ENCODE assay signal across 22 cellular contexts in genomic region chr1:176815621-176816020, GRCh38.
A peak's percentile ranks its signal among the peaks of the same experiment; 100 is the strongest.
DNase-seq lines count a peak whose midpoint lies in the region; ATAC-seq, FAIRE-seq and TF ChIP-seq lines count a peak whose summit lies in the region.
"Had no signal": no experiment of that assay in that cellular context is flagged by ENCODE, and none has a peak within 500 bp of the region (broad histone marks: within the 10 kb centered on the region; RNA-seq: fewer than 3 reads in every experiment).

No MANE protein-coding gene starts in this region.

- POLR2A ChIA-PET in H1 (lab: Charles Lee; ENCODE audit: partially characterized antibody) = no interaction called here
- POLR2A ChIA-PET in CD8-positive, alpha-beta T cell (lab: Charles Lee) = no interaction called here

- H4K20me1 ChIP-seq in GM23338 (replicated peaks; ENCODE audit: insufficient read depth) = no peaks in the 10 kb centered on the region
- H4K20me1 ChIP-seq in H1 (replicated peaks in 1 of 2; ENCODE audit: control insufficient read depth in 1 of 2, insufficient read depth in 2 of 2, low read length in 2 of 2) = no peaks in the 10 kb centered on the region
- H4K20me1 ChIP-seq: BLaER1 had no signal

- DNase-seq in GM23338 (ENCODE audit: low spot score) = peak; percentile 42
- DNase-seq in H1 (ENCODE audit: low read depth in 1 of 2, low spot score in 2 of 2) = no peak
- peak; percentile 33 for DNase-seq in iPS DF 19.7 (ENCODE audit: low read depth, low spot score)
- DNase-seq in mesendoderm = peak; percentile 87
- no peak for DNase-seq in CD8-positive, alpha-beta T cell
- no peak for DNase-seq in NCI-H526 (lab: John Stamatoyannopoulos, UW)
- no peak for DNase-seq in NCI-H2029 (lab: John Stamatoyannopoulos, UW)
- no peak for DNase-seq in NCI-H187 treated with DMSO at 0.1 percent for 48 hours (lab: John Stamatoyannopoulos, UW)
- DNase-seq: CD4-positive, CD25-positive, alpha-beta regulatory T cell; CD8-positive, alpha-beta memory T cell; DMS 273 treated with DMSO at 0.1 percent for 48 hours; DMS79; EL; GDM1; HFFc6 had no signal

- no peaks in the 10 kb centered on the region for H3F3A ChIP-seq in GM23338 (replicated peaks; ENCODE audit: low read depth)

- H3K79me2 ChIP-seq in GM23338 (replicated peaks; ENCODE audit: insufficient read depth) (no peaks in the 10 kb centered on the region), H1 (ENCODE audit: control insufficient read depth in 1 of 2, insufficient read depth in 2 of 2, low read length in 2 of 2) (no peaks in the 10 kb centered on the region), mesendoderm (ENCODE audit: control insufficient read depth, insufficient read depth, low read length) (no peaks in the 10 kb centered on the region)

- TF ChIP-seq CTCF in GM23338 (conservative IDR thresholded peaks at IDR 0.05; ENCODE audit: low read depth in 2 of 2) (no peak), H1 (IDR thresholded peaks at IDR 0.05; ENCODE audit: control extremely low read depth in 1 of 3, insufficient read depth in 1 of 3, low read depth in 1 of 3, low read length in 3 of 3) (no peak)
- no peak for TF ChIP-seq CTCF in CD8-positive, alpha-beta T cell (IDR thresholded peaks at IDR 0.05)

- no peak for ATAC-seq in GM23338
- ATAC-seq in CD8-positive, alpha-beta T cell = no peak
- ATAC-seq: GM12878 had no signal

- H3K18ac ChIP-seq in H1 (ENCODE audit: extremely low read depth, low read length) (no peak overlapping the region), mesendoderm (ENCODE audit: low read length) (no peak overlapping the region)

- H3K79me1 ChIP-seq in H1 (ENCODE audit: low read depth, low read length) (no peaks in the 10 kb centered on the region), mesendoderm (ENCODE audit: low read length) (no peaks in the 10 kb centered on the region)

- H2AK5ac ChIP-seq in H1 (ENCODE audit: low read depth, low read length) (peak overlapping the region; percentile 100), mesendoderm (ENCODE audit: low read length) (no peak overlapping the region)

- H2BK20ac ChIP-seq in H1 (ENCODE audit: low read length) = peak overlapping the region; percentile 36

- H4K5ac ChIP-seq in H1 (ENCODE audit: insufficient read length, low read depth, low read length) (no peak overlapping the region), mesendoderm (ENCODE audit: low read length) (no peak overlapping the region)

- H2BK120ac ChIP-seq in H1 (replicated peaks; ENCODE audit: low read depth, low read length) (no peak overlapping the region), mesendoderm (ENCODE audit: low read depth, low read length) (no peak overlapping the region)

- H2BK12ac ChIP-seq in H1 (ENCODE audit: low read depth, low read length) = peak overlapping the region; percentile 94

- H3K4me1 ChIP-seq in GM23338 (ENCODE audit: insufficient read depth) (peaks cover 34% of the 10 kb centered on the region), H1 (replicated peaks in 1 of 4; ENCODE audit: control insufficient read depth in 3 of 4, insufficient read depth in 4 of 4, low read length in 3 of 4) (peaks cover 2 to 8% (median 3%) of the 10 kb centered on the region in 4 experiments; a peak in 4 of 7 replicates), mesendoderm (ENCODE audit: control insufficient read depth, low read depth, low read length) (peaks cover 10% of the 10 kb centered on the region)
- no peaks in the 10 kb centered on the region for H3K4me1 ChIP-seq in CD8-positive, alpha-beta T cell (ENCODE audit: insufficient read depth, low read length)
- H3K4me1 ChIP-seq: HAP-1 had no signal

- no peak for FAIRE-seq in H1 (lab: Jason Lieb, UNC)
- FAIRE-seq: A204.1, GM12878 had no signal

- H3K23me2 ChIP-seq in H1 (ENCODE audit: low read depth, low read length) = no peaks in the 10 kb centered on the region

- H3K23ac ChIP-seq in H1 (ENCODE audit: insufficient read length) (no peak overlapping the region), mesendoderm (ENCODE audit: low read length) (no peak overlapping the region)

- TF ChIP-seq RAD21 in H1 (IDR thresholded peaks at IDR 0.05 in 1 of 2, conservative IDR thresholded peaks at IDR 0.05 in 1 of 2; ENCODE audit: low read depth in 2 of 2, low read length in 2 of 2) = no peak

- H4K91ac ChIP-seq in H1 (replicated peaks; ENCODE audit: insufficient read length, low read length) = peak overlapping the region; percentile 31

- H3K9ac ChIP-seq in H1 (replicated peaks in 1 of 4; ENCODE audit: extremely low read depth in 1 of 4, low read depth in 3 of 4, low read length in 3 of 4) (no peak overlapping the region), mesendoderm (ENCODE audit: low read length) (no peak overlapping the region)
- H3K9ac ChIP-seq: BLaER1 had no signal

- no peak for TF ChIP-seq EP300 in H1 (IDR thresholded peaks at IDR 0.05; ENCODE audit: borderline replicate concordance in 1 of 2, low read depth in 2 of 2, low read length in 2 of 2)

- peak overlapping the region; percentile 56; the same call in 1 of the 2 replicates for H3K27ac ChIP-seq in GM23338 (ENCODE audit: low read depth)
- no peak overlapping the region for H3K27ac ChIP-seq in H1 (ENCODE audit: low read depth, low read length)
- H3K27ac ChIP-seq in mesendoderm (ENCODE audit: low read depth, low read length) = no peak overlapping the region
- H3K27ac ChIP-seq in CD8-positive, alpha-beta T cell (ENCODE audit: low read depth, low read length) = no peak overlapping the region
- H3K27ac ChIP-seq: 22Rv1, BLaER1, C4-2B had no signal

- H3K56ac ChIP-seq in H1 (replicated peaks; ENCODE audit: insufficient read length, low read depth, low read length) (no peak overlapping the region), mesendoderm (ENCODE audit: low read length) (peak overlapping the region; percentile 51)

- no peaks in the 10 kb centered on the region for H3K9me3 ChIP-seq in H1 (ENCODE audit: insufficient read depth in 2 of 2, low read depth in 1 of 2, low read length in 1 of 2)
- no peaks in the 10 kb centered on the region for H3K9me3 ChIP-seq in CD8-positive, alpha-beta T cell (ENCODE audit: low read length)
- H3K9me3 ChIP-seq: BLaER1, HAP-1 had no signal

- intact Hi-C loops in CD8-positive, alpha-beta T cell (cut with DNase I, micrococcal nuclease) = no loop called here

- H3K4ac ChIP-seq in H1 (replicated peaks; ENCODE audit: insufficient read length, low read depth, low read length) (no peak overlapping the region), mesendoderm (ENCODE audit: low read depth, low read length) (no peak overlapping the region)

- peaks cover 3% of the 10 kb centered on the region; the same call in 1 of the 3 replicates for H3K36me3 Mint-ChIP-seq in GM23338 (ENCODE audit: low read depth)
- H3K36me3 Mint-ChIP-seq in CD8-positive, alpha-beta T cell = no peaks in the 10 kb centered on the region
- H3K36me3 Mint-ChIP-seq: CD4-positive, CD25-positive, alpha-beta regulatory T cell; CD8-positive, alpha-beta memory T cell had no signal

- no peak overlapping the region for H3K14ac ChIP-seq in H1 (ENCODE audit: insufficient read length)

- peaks cover 4% of the 10 kb centered on the region; the same call in 1 of the 3 replicates for H3K9me3 Mint-ChIP-seq in GM23338
- peaks cover 2% of the 10 kb centered on the region for H3K9me3 Mint-ChIP-seq in CD8-positive, alpha-beta T cell

- WGBS in H1 (ENCODE audit: extremely low coverage in 1 of 2, insufficient coverage in 1 of 2, insufficient read length in 1 of 2, insufficient replicate concordance in 2 of 2, low coverage in 1 of 2, low lambda C conversion rate in 2 of 2, missing lambda C conversion rate in 1 of 2), 2 experiments = 78% methylated on average over 6 of the region's 6 CpGs; no CpG with 5 or more reads in 1 of the 2 experiments
- WGBS in mesendoderm (ENCODE audit: extremely low coverage, insufficient coverage, low lambda C conversion rate) = no CpG with 5 or more reads among the region's 6 CpGs

- CTCF ChIA-PET in H1 (lab: Charles Lee; ENCODE audit: partially characterized antibody) = interaction anchor here (0.8 to 1.5 kb wide), 3 partner anchors 13 to 27 kb away, joined by 3 read pairs; no protein-coding TSS in a partner anchor
- CTCF ChIA-PET in CD8-positive, alpha-beta T cell (lab: Charles Lee) = no interaction called here

- H3K27me3 ChIP-seq in GM23338 (ENCODE audit: insufficient read depth) (no peaks in the 10 kb centered on the region), H1 (replicated peaks in 1 of 4; ENCODE audit: control insufficient read depth in 3 of 4, extremely low read depth in 1 of 4, insufficient read depth in 3 of 4, low read length in 3 of 4) (no peaks in the 10 kb centered on the region), mesendoderm (ENCODE audit: insufficient read depth, low read length, poor library complexity) (no peaks in the 10 kb centered on the region)
- no peaks in the 10 kb centered on the region for H3K27me3 ChIP-seq in CD8-positive, alpha-beta T cell (ENCODE audit: insufficient read depth, low read length)
- H3K27me3 ChIP-seq: BLaER1 had no signal

- TF ChIP-seq POLR2A in H1 (IDR thresholded peaks at IDR 0.05; ENCODE audit: control extremely low read depth in 1 of 2, low read depth in 2 of 2, low read length in 2 of 2) = no peak

- H3K4me3 ChIP-seq in GM23338 = no peak overlapping the region
- H3K4me3 ChIP-seq in H1 (ENCODE audit: extremely low read depth in 1 of 4, insufficient read depth in 2 of 4, low read depth in 3 of 4, low read length in 4 of 4) = no peak overlapping the region
- no peak overlapping the region for H3K4me3 ChIP-seq in mesendoderm (ENCODE audit: low read length)
- H3K4me3 ChIP-seq in CD8-positive, alpha-beta T cell (ENCODE audit: low read depth, low read length) = no peak overlapping the region
- H3K4me3 ChIP-seq: BLaER1, GM12878, HAP-1 had no signal

- H2AFZ ChIP-seq in GM23338 (no peak overlapping the region), H1 (ENCODE audit: low read length) (no peak overlapping the region)

- H3K27me3 Mint-ChIP-seq in GM23338 (ENCODE audit: insufficient read depth, low read depth, poor library complexity) = no peaks in the 10 kb centered on the region
- no peaks in the 10 kb centered on the region for H3K27me3 Mint-ChIP-seq in CD8-positive, alpha-beta T cell (ENCODE audit: low read depth)
- H3K27me3 Mint-ChIP-seq: B cell; CD4-positive, CD25-positive, alpha-beta regulatory T cell; CD8-positive, alpha-beta memory T cell had no signal

- peaks cover 28% of the 10 kb centered on the region for H3K4me1 Mint-ChIP-seq in GM23338
- no peaks in the 10 kb centered on the region for H3K4me1 Mint-ChIP-seq in CD8-positive, alpha-beta T cell (ENCODE audit: low read depth)
- H3K4me1 Mint-ChIP-seq: B cell; CD4-positive, CD25-positive, alpha-beta regulatory T cell; CD8-positive, alpha-beta memory T cell had no signal

- H4K8ac ChIP-seq in H1 (ENCODE audit: extremely low read depth, insufficient read depth, low read length) (no peak overlapping the region), mesendoderm (ENCODE audit: low read depth, low read length) (no peak overlapping the region)

- no peak overlapping the region for H3K4me3 Mint-ChIP-seq in GM23338
- no peak overlapping the region for H3K4me3 Mint-ChIP-seq in CD8-positive, alpha-beta T cell
- H3K4me3 Mint-ChIP-seq: B cell; CD4-positive, CD25-positive, alpha-beta regulatory T cell; CD8-positive, alpha-beta memory T cell; HFFc6 had no signal

- H3K27ac Mint-ChIP-seq in GM23338 = no peak overlapping the region
- no peak overlapping the region for H3K27ac Mint-ChIP-seq in CD8-positive, alpha-beta T cell
- H3K27ac Mint-ChIP-seq: B cell; CD4-positive, CD25-positive, alpha-beta regulatory T cell; HFFc6 had no signal

- H3K9me2 ChIP-seq in GM23338 (ENCODE audit: insufficient read depth) = no peaks in the 10 kb centered on the region

- H2BK15ac ChIP-seq in H1 (ENCODE audit: low read length) (no peak overlapping the region), mesendoderm (replicated peaks; ENCODE audit: low read depth) (no peak overlapping the region)

- H3K4me2 ChIP-seq in GM23338 (peak overlapping the region; percentile 18; the same call in 1 of the 2 replicates), H1 (ENCODE audit: insufficient read depth in 1 of 2, low read depth in 2 of 2, low read length in 2 of 2) (no peak overlapping the region), mesendoderm (ENCODE audit: low read length) (no peak overlapping the region)
- H3K4me2 ChIP-seq: BLaER1 had no signal

- H3K36me3 ChIP-seq in GM23338 (ENCODE audit: insufficient read depth) (no peaks in the 10 kb centered on the region), H1 (ENCODE audit: control insufficient read depth in 2 of 4, insufficient read depth in 4 of 4, low read length in 3 of 4) (no peaks in the 10 kb centered on the region), mesendoderm (ENCODE audit: control insufficient read depth, insufficient read depth, low read length) (no peaks in the 10 kb centered on the region)
- no peaks in the 10 kb centered on the region for H3K36me3 ChIP-seq in CD8-positive, alpha-beta T cell (ENCODE audit: insufficient read depth, low read length)
- H3K36me3 ChIP-seq: BLaER1, HAP-1 had no signal

- H2BK5ac ChIP-seq in H1 (ENCODE audit: low read depth, low read length) (peak overlapping the region; percentile 72), mesendoderm (ENCODE audit: low read length) (peak overlapping the region; percentile 84)

Comparison
In these comparisons a context has a peak if more than half of its experiments do, and no peak if none do; other contexts are left out.
1. DNase-seq: peak in GM23338 (single experiment), iPS DF 19.7 (single experiment) and mesendoderm (single experiment); none in H1 (0 of 2), CD8-positive, alpha-beta T cell (0 of 7), NCI-H526 (0 of 2), NCI-H2029 (single experiment) and NCI-H187 treated with DMSO at 0.1 percent for 48 hours (single experiment).